Comparison of ENCODE assay signal across 18 cellular contexts in the genomic region with DNA sequence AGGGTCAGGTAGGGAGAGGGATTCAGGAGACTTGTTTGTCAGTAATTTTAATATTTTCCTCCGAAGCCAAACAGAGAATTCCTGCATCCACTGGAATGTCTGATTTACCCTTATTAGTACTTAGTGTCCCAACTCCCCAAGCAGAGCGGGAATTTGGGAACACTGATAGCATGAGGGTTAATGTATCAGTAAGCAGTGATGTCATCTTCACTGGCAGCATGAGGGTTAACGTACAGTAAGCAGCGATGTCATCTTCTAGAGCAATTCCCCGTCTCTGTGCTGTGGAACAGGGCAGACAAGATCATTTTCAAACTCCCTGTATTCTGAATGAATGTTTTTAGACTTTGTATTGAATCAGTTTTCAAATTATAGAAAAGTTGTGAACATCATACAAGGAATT.
"Had no signal": no experiment of that assay in that cellular context is flagged by ENCODE, and none has a peak within 500 bp of the region (broad histone marks: within the 10 kb centered on the region; RNA-seq: fewer than 3 reads in every experiment).

No MANE protein-coding gene starts in this region.

- H3K4me3 ChIP-seq: SJSA1, SK-N-MC had no signal

- H3K4me1 ChIP-seq: SJSA1 had no signal

- DNase-seq: Kasumi-1, MM.1S, NCI-H1092 treated with DMSO at 0.1 percent for 48 hours, NCI-H1436, NCI-H187, NCI-H2029, NCI-H2081 treated with DMSO at 0.1 percent for 48 hours, NCI-H2171 treated with DMSO at 0.1 percent for 48 hours, NCI-H2227 treated with DMSO at 0.1 percent for 48 hours, NCI-H524, NCI-H774, Right ventricle myocardium superior, RPMI8226, SIG-M5 had no signal

- H3K36me3 ChIP-seq: SJSA1 had no signal

- H3K9me3 ChIP-seq: SJSA1 had no signal

- H3K9ac ChIP-seq: KMS-11 had no signal

- H3K27ac ChIP-seq: HL-60, KMS-11, SJSA1, SK-N-MC had no signal

- H3K4me2 ChIP-seq: KMS-11 had no signal

- H3K27me3 ChIP-seq: SJSA1 had no signal
